Comparison of ENCODE assay signal across 9 cellular contexts in the genomic region with DNA sequence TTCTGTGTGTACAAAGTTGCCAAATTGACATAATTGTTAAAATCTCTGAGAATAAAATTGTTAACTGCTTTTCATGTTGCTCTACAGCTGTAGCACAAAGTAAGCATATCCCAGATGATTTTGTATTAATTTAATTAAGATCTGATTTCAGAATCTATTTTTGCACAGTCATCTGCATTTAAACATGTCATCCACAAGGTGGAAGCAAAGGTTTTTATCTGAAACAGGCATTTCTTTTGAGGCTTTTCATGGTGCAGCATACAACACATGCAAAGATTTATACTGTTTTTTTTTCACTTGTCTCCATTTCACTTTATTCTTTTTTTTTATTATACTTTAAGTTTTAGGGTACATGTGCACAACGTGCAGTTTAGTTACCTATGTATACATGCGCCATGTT. TPM values are rescaled to one million over a fixed set of nuclear protein-coding genes. Genes with fewer than 3 reads are reported as not detected.
DNase-seq lines count a peak whose midpoint lies in the region; ATAC-seq and TF ChIP-seq lines count a peak whose summit lies in the region.
"Had no signal": no experiment of that assay in that cellular context is flagged by ENCODE, and none has a peak within 500 bp of the region (broad histone marks: within the 10 kb centered on the region; RNA-seq: fewer than 3 reads in every experiment).

No MANE protein-coding gene starts in this region.

- no peak overlapping the region for H3K27ac ChIP-seq in Karpas-422 (ENCODE audit: low read length)
- no peak overlapping the region for H3K27ac ChIP-seq in lower lobe of right lung

- H3K9me2 ChIP-seq in Karpas-422 (replicated peaks; ENCODE audit: insufficient read depth, low read length) = no peaks in the 10 kb centered on the region

- H3K79me2 ChIP-seq in Karpas-422 (ENCODE audit: low read length) = no peaks in the 10 kb centered on the region

- TF ChIP-seq CTCF in astrocyte of the cerebellum (IDR thresholded peaks at IDR 0.05; ENCODE audit: low read depth, low read length, missing control alignments) = peak; percentile 41
- peak; percentile 25 for TF ChIP-seq CTCF in lower lobe of right lung (IDR thresholded peaks at IDR 0.05)

- in situ Hi-C loops in astrocyte of the cerebellum (cut with HindIII; ENCODE audit: low sequenced_read_pairs) = loop anchor here (25.0 kb wide), 1 partner anchor 555 kb away; no protein-coding TSS in a partner anchor

- intact Hi-C loops in lower lobe of right lung (cut with DNase I) = no loop called here

- H2AFZ ChIP-seq in Karpas-422 (ENCODE audit: low read length) = no peak overlapping the region

- no peak overlapping the region for H3K4me3 ChIP-seq in Karpas-422 (ENCODE audit: low read length)
- H3K4me3 ChIP-seq in astrocyte of the cerebellum (ENCODE audit: low read depth, low read length) = no peak overlapping the region
- H3K4me3 ChIP-seq in lower lobe of right lung = no peak overlapping the region

- H3K4me2 ChIP-seq in Karpas-422 (ENCODE audit: low read depth, low read length, poor library complexity, severe bottlenecking) = no peak overlapping the region

- H3K9me3 ChIP-seq in Karpas-422 (ENCODE audit: low read length) (no peaks in the 10 kb centered on the region), lower lobe of right lung (no peaks in the 10 kb centered on the region)

- H3K9ac ChIP-seq in Karpas-422 (ENCODE audit: low read length) = no peak overlapping the region

- peak; percentile 42 for DNase-seq in D341Med (ENCODE audit: low spot score)
- peak; percentile 65 for DNase-seq in Karpas-422
- peak; percentile 52 for DNase-seq in astrocyte of the cerebellum (ENCODE audit: low read depth)
- DNase-seq in lower lobe of right lung = no peak
- DNase-seq in stimulated activated CD4-positive, alpha-beta T cell treated with anti-CD3 and anti-CD28 coated beads, Interleukin-12 subunit alpha, Interleukin-12 subunit beta, amount 100 ng/mL, for 4 hours = no peak
- no peak for DNase-seq in activated CD8-positive, alpha-beta memory T cell treated with anti-CD3 and anti-CD28 coated beads, Interleukin-2, amount 50 U/mL, for 4 hours
- DNase-seq: stimulated activated naive CD4-positive, alpha-beta T cell treated with Interleukin-2 at 50 U/mL for 16 hours had no signal

- ATAC-seq in lower lobe of right lung (no peak), HG03025 (IDR thresholded peaks at IDR 0.05; ENCODE audit: low FRiP score, unreplicated experiment) (no peak), HG02852 (IDR thresholded peaks at IDR 0.05; ENCODE audit: unreplicated experiment) (no peak)

- H4K20me1 ChIP-seq in Karpas-422 (ENCODE audit: insufficient read depth, low read depth, low read length) = no peaks in the 10 kb centered on the region

- H3K4me1 ChIP-seq in Karpas-422 (ENCODE audit: low read length) (no peaks in the 10 kb centered on the region), lower lobe of right lung (no peaks in the 10 kb centered on the region)

- H3K27me3 ChIP-seq in Karpas-422 (ENCODE audit: low read length) (no peaks in the 10 kb centered on the region), lower lobe of right lung (ENCODE audit: low read depth) (no peaks in the 10 kb centered on the region)

- H3K36me3 ChIP-seq in Karpas-422 (ENCODE audit: insufficient read depth, low read length) (no peaks in the 10 kb centered on the region), lower lobe of right lung (no peaks in the 10 kb centered on the region)

RNA-seq across cellular contexts. Expression of a gene that starts 51.2 kb away (rescaled TPM):
- total RNA-seq in Karpas-422 (2014; rRNA removed; shearing (Covaris generic); ENCODE audit: low replicate concordance) = not detected in 2 replicates
- total RNA-seq in lower lobe of right lung = 0.86 TPM

Comparison
In these comparisons a context has a peak if more than half of its experiments do, and no peak if none do; other contexts are left out.
1. DNase-seq: peak in D341Med (single experiment), Karpas-422 (single experiment) and astrocyte of the cerebellum (single experiment); none in lower lobe of right lung (single experiment), stimulated activated CD4-positive, alpha-beta T cell treated with anti-CD3 and anti-CD28 coated beads, Interleukin-12 subunit alpha, Interleukin-12 subunit beta, amount 100 ng/mL, for 4 hours (single experiment) and activated CD8-positive, alpha-beta memory T cell treated with anti-CD3 and anti-CD28 coated beads, Interleukin-2, amount 50 U/mL, for 4 hours (single experiment).